ENCODE assay signal across 13 cellular contexts in genomic region chr21:44887126-44887806, GRCh38.
"Had no signal": no experiment of that assay in that cellular context is flagged by ENCODE, and none has a peak within 500 bp of the region (broad histone marks: within the 10 kb centered on the region; RNA-seq: fewer than 3 reads in every experiment).

No MANE protein-coding gene starts in this region.

- H3K36me3 ChIP-seq: uterus had no signal

- ATAC-seq: activated T-helper 17 cell treated with anti-CD3 and anti-CD28 coated beads, Interleukin-2, amount 50 U/mL, for 72 hours; mucosa of descending colon had no signal

- H3K9me3 Mint-ChIP-seq: activated naive CD4-positive, alpha-beta T cell treated with anti-CD3 and anti-CD28 coated beads, Interleukin-2, amount 10 ng/mL, durations not matched to agents 7 days and 5 days; activated T-helper 17 cell treated with anti-CD3 and anti-CD28 coated beads, Interleukin-2, amount 50 U/mL, for 72 hours; central memory CD8-positive, alpha-beta T cell; natural killer cell treated with Interleukin-12 subunit alpha and Interleukin-12 subunit beta and Interleukin-15 and Interleukin-18, amount 100 ng/mL, for 72 hours had no signal

- H3K27me3 Mint-ChIP-seq: activated naive CD4-positive, alpha-beta T cell treated with anti-CD3 and anti-CD28 coated beads, Interleukin-2, amount 10 ng/mL, durations not matched to agents 7 days and 5 days; activated T-helper 17 cell treated with anti-CD3 and anti-CD28 coated beads, Interleukin-2, amount 50 U/mL, for 72 hours; central memory CD8-positive, alpha-beta T cell; natural killer cell treated with Interleukin-12 subunit alpha and Interleukin-12 subunit beta and Interleukin-15 and Interleukin-18, amount 100 ng/mL, for 72 hours had no signal

- H3K27ac Mint-ChIP-seq: activated naive CD4-positive, alpha-beta T cell treated with anti-CD3 and anti-CD28 coated beads, Interleukin-2, amount 10 ng/mL, durations not matched to agents 7 days and 5 days; activated T-helper 17 cell treated with anti-CD3 and anti-CD28 coated beads, Interleukin-2, amount 50 U/mL, for 72 hours; natural killer cell treated with Interleukin-12 subunit alpha and Interleukin-12 subunit beta and Interleukin-15 and Interleukin-18, amount 100 ng/mL, for 72 hours had no signal

- H3K4me1 ChIP-seq: uterus had no signal

- H3K27ac ChIP-seq: stomach, uterus, VCaP had no signal

- H3K4me3 Mint-ChIP-seq: activated naive CD4-positive, alpha-beta T cell treated with anti-CD3 and anti-CD28 coated beads, Interleukin-2, amount 10 ng/mL, durations not matched to agents 7 days and 5 days; activated T-helper 17 cell treated with anti-CD3 and anti-CD28 coated beads, Interleukin-2, amount 50 U/mL, for 72 hours; central memory CD8-positive, alpha-beta T cell; natural killer cell treated with Interleukin-12 subunit alpha and Interleukin-12 subunit beta and Interleukin-15 and Interleukin-18, amount 100 ng/mL, for 72 hours had no signal

- H3K4me3 ChIP-seq: mucosa of descending colon, stomach, uterus had no signal

- H3K4me1 Mint-ChIP-seq: activated T-helper 17 cell treated with anti-CD3 and anti-CD28 coated beads, Interleukin-2, amount 50 U/mL, for 72 hours had no signal

- H3K9me3 ChIP-seq: mucosa of descending colon, stomach, uterus had no signal

- DNase-seq: activated naive CD4-positive, alpha-beta T cell treated with anti-CD3 and anti-CD28 coated beads, Interleukin-2, amount 10 ng/mL, durations not matched to agents 7 days and 5 days; erythroblast; hypothalamus; stimulated activated CD4-positive, alpha-beta T cell treated with anti-CD3 and anti-CD28 coated beads, Interleukin-4, amount 100 ng/mL, for 1 hour; stimulated activated CD8-positive, alpha-beta memory T cell treated with anti-CD3 and anti-CD28 coated beads, Interleukin-4, amount 100 ng/mL, for 48 hours; stomach; T1000; uterus had no signal

- H3K36me3 Mint-ChIP-seq: natural killer cell treated with Interleukin-12 subunit alpha and Interleukin-12 subunit beta and Interleukin-15 and Interleukin-18, amount 100 ng/mL, for 72 hours had no signal

- H3K27me3 ChIP-seq: uterus had no signal
